In the genomic region with DNA sequence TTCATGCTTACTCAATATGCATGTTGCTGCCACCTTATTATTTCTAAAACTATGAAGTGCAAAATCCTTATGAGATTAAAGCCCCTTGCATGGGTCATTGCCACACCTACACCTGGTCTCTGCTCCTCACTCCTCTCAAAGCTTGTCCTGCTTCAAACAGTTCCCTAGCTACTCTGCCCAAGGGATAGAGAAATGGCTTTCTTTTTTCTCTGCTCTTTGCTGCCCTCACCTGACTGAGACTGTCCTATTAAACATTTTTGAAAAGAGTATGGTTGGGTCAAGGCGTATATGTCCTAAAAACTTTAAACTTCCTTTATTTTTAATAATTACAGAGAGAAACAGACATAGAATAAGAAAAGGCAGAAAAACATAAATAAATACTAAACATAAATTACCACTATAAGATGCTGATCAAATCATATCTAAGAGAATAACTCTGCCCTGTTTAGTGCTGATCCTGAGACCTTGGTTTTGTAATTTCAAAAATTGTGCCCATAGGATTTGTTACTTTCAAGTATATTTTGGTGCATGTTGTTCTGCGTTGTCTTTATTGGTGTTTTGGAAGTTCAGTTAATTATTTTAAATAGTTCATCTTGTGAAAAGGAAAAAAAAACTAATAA, we compare ENCODE assay signal across 9 cellular contexts.
DNase-seq lines count a peak whose midpoint lies in the region; ATAC-seq, FAIRE-seq and TF ChIP-seq lines count a peak whose summit lies in the region.
"Had no signal": no experiment of that assay in that cellular context is flagged by ENCODE, and none has a peak within 500 bp of the region (broad histone marks: within the 10 kb centered on the region; RNA-seq: fewer than 3 reads in every experiment).

No MANE protein-coding gene starts in this region.

- POLR2A ChIA-PET in BJ (lab: Charles Lee): no interaction called here
- POLR2A ChIA-PET in activated CD4-positive, alpha-beta memory T cell treated with anti-CD3 and anti-CD28 coated beads for 36 hours (lab: Charles Lee): no interaction called here

- no peak overlapping the region for H3K4me3 Mint-ChIP-seq in activated CD4-positive, alpha-beta memory T cell treated with anti-CD3 and anti-CD28 coated beads for 36 hours
- H3K4me3 Mint-ChIP-seq: IgD-negative memory B cell had no signal

- H3K9me3 ChIP-seq in kidney (ENCODE audit: control insufficient read depth in 1 of 2, low read length in 2 of 2): no peaks in the 10 kb centered on the region

- H3K27me3 Mint-ChIP-seq in activated CD4-positive, alpha-beta memory T cell treated with anti-CD3 and anti-CD28 coated beads for 36 hours: no peaks in the 10 kb centered on the region
- H3K27me3 Mint-ChIP-seq: IgD-negative memory B cell had no signal

- no peak for DNase-seq in BJ (ENCODE audit: low read depth)
- peak; percentile 14 for DNase-seq in HTR-8/SVneo (ENCODE audit: insufficient read length, low spot score)
- peak; percentile 4 for DNase-seq in UCSD-AML1 (lab: John Stamatoyannopoulos, UW; ENCODE audit: unreplicated experiment)
- DNase-seq in kidney: no peak
- DNase-seq in activated CD4-positive, alpha-beta memory T cell treated with anti-CD3 and anti-CD28 coated beads for 36 hours: no peak
- DNase-seq in NK-92 (lab: John Stamatoyannopoulos, UW; ENCODE audit: unreplicated experiment): no peak
- no peak for DNase-seq in activated naive CD4-positive, alpha-beta T cell treated with anti-CD3 and anti-CD28 coated beads, Interleukin-2, amount 50 U/mL, for 16 hours

- H3K4me1 Mint-ChIP-seq in activated CD4-positive, alpha-beta memory T cell treated with anti-CD3 and anti-CD28 coated beads for 36 hours (ENCODE audit: low read depth): no peaks in the 10 kb centered on the region
- H3K4me1 Mint-ChIP-seq: IgD-negative memory B cell had no signal

- H3K4me3 ChIP-seq in BJ (ENCODE audit: low read depth, low read length): no peak overlapping the region
- H3K4me3 ChIP-seq in kidney (ENCODE audit: low read length in 2 of 2): no peak overlapping the region

- H3K9me3 Mint-ChIP-seq in activated CD4-positive, alpha-beta memory T cell treated with anti-CD3 and anti-CD28 coated beads for 36 hours: peaks cover 23% of the 10 kb centered on the region

- no peaks in the 10 kb centered on the region for H3K4me1 ChIP-seq in kidney (ENCODE audit: control insufficient read depth in 1 of 2, insufficient read depth in 1 of 2, low read depth in 1 of 2, low read length in 2 of 2)

- H3K36me3 ChIP-seq in BJ (ENCODE audit: control insufficient read depth, insufficient read depth, low read length) (no peaks in the 10 kb centered on the region), kidney (ENCODE audit: control insufficient read depth in 1 of 2, insufficient read depth in 2 of 2, low read length in 2 of 2) (no peaks in the 10 kb centered on the region)

- no peaks in the 10 kb centered on the region for H3K36me3 Mint-ChIP-seq in activated CD4-positive, alpha-beta memory T cell treated with anti-CD3 and anti-CD28 coated beads for 36 hours
- H3K36me3 Mint-ChIP-seq: IgD-negative memory B cell had no signal

- no peak for FAIRE-seq in HTR-8/SVneo (lab: Jason Lieb, UNC)
- FAIRE-seq in kidney (lab: Jason Lieb, UNC): peak; percentile 73

- H3K27ac ChIP-seq in kidney (ENCODE audit: low read depth in 2 of 2, low read length in 2 of 2): no peak overlapping the region

- ATAC-seq in GM19452 (IDR thresholded peaks at IDR 0.05; ENCODE audit: unreplicated experiment): no peak

- no peak overlapping the region for H3K9ac ChIP-seq in kidney (ENCODE audit: low read length in 2 of 2)

- intact Hi-C loops in kidney (cut with DNase I): no loop called here
- intact Hi-C loops in activated CD4-positive, alpha-beta memory T cell treated with anti-CD3 and anti-CD28 coated beads for 36 hours (cut with micrococcal nuclease): no loop called here

- CTCF ChIA-PET in BJ (lab: Yijun Ruan, JAX): interaction anchor here (0.6 to 1.0 kb wide), 3 partner anchors 805 to 1322 kb away, joined by 3 read pairs; no protein-coding TSS in a partner anchor
- CTCF ChIA-PET in activated CD4-positive, alpha-beta memory T cell treated with anti-CD3 and anti-CD28 coated beads for 36 hours (lab: Charles Lee): no interaction called here

- TF ChIP-seq CTCF in BJ (IDR thresholded peaks at IDR 0.05; ENCODE audit: insufficient read depth, low read depth, low read length): peak; percentile 51
- peak; percentile 16 for TF ChIP-seq CTCF in kidney (IDR thresholded peaks at IDR 0.05; ENCODE audit: borderline replicate concordance, extremely low read depth, insufficient read depth)

- H3K27ac Mint-ChIP-seq in activated CD4-positive, alpha-beta memory T cell treated with anti-CD3 and anti-CD28 coated beads for 36 hours: no peak overlapping the region
- H3K27ac Mint-ChIP-seq: IgD-negative memory B cell had no signal

- H3K27me3 ChIP-seq in BJ (ENCODE audit: control insufficient read depth, insufficient read depth, low read length): no peaks in the 10 kb centered on the region

Comparison
In these comparisons a context has a peak if more than half of its experiments do, and no peak if none do; other contexts are left out.
1. DNase-seq: peak in HTR-8/SVneo (single experiment) and UCSD-AML1 (single experiment); none in BJ (single experiment), kidney (single experiment), activated CD4-positive, alpha-beta memory T cell treated with anti-CD3 and anti-CD28 coated beads for 36 hours (single experiment), NK-92 (single experiment) and activated naive CD4-positive, alpha-beta T cell treated with anti-CD3 and anti-CD28 coated beads, Interleukin-2, amount 50 U/mL, for 16 hours (single experiment).